ENCODE assay signal across 1 cellular context in genomic region chr16:47143677-47144558, GRCh38.
A peak's percentile ranks its signal among the peaks of the same experiment; 100 is the strongest.
TF ChIP-seq lines count a peak whose summit lies in the region.

Gene NETO2, minus strand, starts transcription at chr16:47143945. Its CDS starts 333 bp downstream, at chr16:47143612.

TF ChIP-seq in K562, 482 proteins besides CTCF, POLR2A, EP300 and RAD21 (continued from another document and continues in another):
- TF ChIP-seq ZNF407 (IDR thresholded peaks at IDR 0.05; ENCODE audit: low read depth) (no peak), THRA (IDR thresholded peaks at IDR 0.05) (no peak), U2AF2 (optimal IDR thresholded peaks at IDR 0.05; ENCODE audit: low read depth, low read length) (no peak), OTX1 (CRISPR knock-in tag; IDR thresholded peaks at IDR 0.05) (no peak), MYBL2 (IDR thresholded peaks at IDR 0.05; ENCODE audit: low read depth) (no peak), MYBL2 (CRISPR knock-in tag; IDR thresholded peaks at IDR 0.05; ENCODE audit: borderline replicate concordance) (no peak), STAT6 (CRISPR knock-in tag; IDR thresholded peaks at IDR 0.05) (no peak), GABPB1 (CRISPR knock-in tag; IDR thresholded peaks at IDR 0.05) (no peak), ATF1 (CRISPR knock-in tag; IDR thresholded peaks at IDR 0.05) (no peak), ATF1 (tag; IDR thresholded peaks at IDR 0.05) (no peak), RBBP5 (IDR thresholded peaks at IDR 0.05; ENCODE audit: borderline replicate concordance, insufficient read depth, low read length, poor library complexity, severe bottlenecking) (peak; percentile 68), SMARCA4 (IDR thresholded peaks at IDR 0.05) (no peak), ZNF12 (CRISPR knock-in tag; IDR thresholded peaks at IDR 0.05) (no peak), E2F8 (IDR thresholded peaks at IDR 0.05; ENCODE audit: low read depth, partially characterized antibody) (no peak), POLR2AphosphoS5 (IDR thresholded peaks at IDR 0.05; ENCODE audit: control insufficient read depth, insufficient read depth, low read depth, low read length) (peak; percentile 37; the same call in 1 of the 2 replicates), HDAC1 (IDR thresholded peaks at IDR 0.05) (no peak), POLR2AphosphoS2 (IDR thresholded peaks at IDR 0.05; ENCODE audit: low read length) (no peak), IRF9 (tag; IDR thresholded peaks at IDR 0.05) (no peak), RFX7 (CRISPR knock-in tag; IDR thresholded peaks at IDR 0.05) (no peak), DNMT1 (IDR thresholded peaks at IDR 0.05) (no peak), ZFP36 (IDR thresholded peaks at IDR 0.05; ENCODE audit: low read depth, low read length, partially characterized antibody) (no peak), AFF4 (CRISPR knock-in tag; IDR thresholded peaks at IDR 0.05) (0 out of 2 replicates have a peak, but pooled peaks have one; percentile 6), CAMTA2 (CRISPR knock-in tag; conservative IDR thresholded peaks at IDR 0.05) (no peak), ILF3 (IDR thresholded peaks at IDR 0.05; ENCODE audit: borderline replicate concordance) (no peak), ZBTB7A (IDR thresholded peaks at IDR 0.05; ENCODE audit: borderline replicate concordance, control insufficient read depth, low read depth, low read length) (no peak), ZNF197 (CRISPR knock-in tag; IDR thresholded peaks at IDR 0.05; ENCODE audit: low read depth) (no peak), ZFP30 (CRISPR knock-in tag; IDR thresholded peaks at IDR 0.05; ENCODE audit: borderline replicate concordance) (no peak), PRMT5 (CRISPR knock-in tag; IDR thresholded peaks at IDR 0.05) (no peak), HDAC2 (IDR thresholded peaks at IDR 0.05) (no peak), TRIM25 (IDR thresholded peaks at IDR 0.05; ENCODE audit: borderline replicate concordance) (no peak), ZNF311 (CRISPR knock-in tag; IDR thresholded peaks at IDR 0.05) (no peak), ZNF398 (CRISPR knock-in tag; IDR thresholded peaks at IDR 0.05) (no peak), FOXJ2 (tag; IDR thresholded peaks at IDR 0.05) (no peak), BDP1 (IDR thresholded peaks at IDR 0.05; ENCODE audit: insufficient read depth, insufficient read length) (no peak), XRCC5 (IDR thresholded peaks at IDR 0.05; ENCODE audit: low read depth, low read length) (no peak), ZNF3 (CRISPR knock-in tag; IDR thresholded peaks at IDR 0.05) (no peak), ZSCAN29 (IDR thresholded peaks at IDR 0.05) (no peak)
